8 cellular contexts compared by ENCODE assay signal in genomic region chr2:101253713-101254085, GRCh38. TPM values are rescaled to one million over a fixed set of nuclear protein-coding genes. Genes with fewer than 3 reads are reported as not detected.
DNase-seq lines count a peak whose midpoint lies in the region; ATAC-seq and TF ChIP-seq lines count a peak whose summit lies in the region.

No MANE protein-coding gene starts in this region.

- H2AFZ ChIP-seq in MM.1S (ENCODE audit: low read length) = peak overlapping the region; percentile 77

- peak overlapping the region; percentile 96 for H3K4me3 Mint-ChIP-seq in CD14-positive monocyte
- peak overlapping the region; percentile 91 for H3K4me3 Mint-ChIP-seq in nephron progenitor cell

- intact Hi-C loops in CD14-positive monocyte (cut with micrococcal nuclease) (loop anchor here (2.0 to 10.0 kb wide), 3 partner anchors 54 to 251 kb away; partner anchors contain the start of genes RNF149 (in 2 of the 2), RPL31 (in 1 of the 2) and TBC1D8 (in 1 of the 2)), posterior cingulate gyrus (cut with DNase I) (loop anchor here (5.0 kb wide), 1 partner anchor 54 kb away; the partner anchor contains the start of gene RNF149)

- no peaks in the 10 kb centered on the region for H3K9me2 ChIP-seq in MM.1S (replicated peaks; ENCODE audit: insufficient read depth, low read length)

- ATAC-seq in HG03432 (IDR thresholded peaks at IDR 0.05; ENCODE audit: unreplicated experiment) (no peak), GM19455 (IDR thresholded peaks at IDR 0.05; ENCODE audit: unreplicated experiment) (no peak), HG02852 (IDR thresholded peaks at IDR 0.05; ENCODE audit: unreplicated experiment) (no peak)

- H4K20me1 ChIP-seq in MM.1S (ENCODE audit: insufficient read depth, low read length) = no peaks in the 10 kb centered on the region

- H3K4me1 Mint-ChIP-seq in CD14-positive monocyte = peaks cover 44% of the 10 kb centered on the region
- H3K4me1 Mint-ChIP-seq in nephron progenitor cell = peaks cover 43% of the 10 kb centered on the region

- H3K4me1 ChIP-seq in MM.1S (ENCODE audit: low read length) = peaks cover 9% of the 10 kb centered on the region
- H3K4me1 ChIP-seq in ectodermal cell (ENCODE audit: control insufficient read depth, insufficient read depth, low read length) = peaks cover 9% of the 10 kb centered on the region

- H3K27me3 ChIP-seq in MM.1S (replicated peaks; ENCODE audit: insufficient read depth, low read length) (no peaks in the 10 kb centered on the region), ectodermal cell (ENCODE audit: control insufficient read depth, insufficient read depth, low read length, poor library complexity, severe bottlenecking) (no peaks in the 10 kb centered on the region)

- H3K27ac ChIP-seq in MM.1S (ENCODE audit: low read length) (peak overlapping the region; percentile 88; the same call in 1 of the 2 replicates), ectodermal cell (ENCODE audit: insufficient read depth, low read depth, low read length, poor library complexity, severe bottlenecking) (no peak overlapping the region)

- H3F3A ChIP-seq in MM.1S (ENCODE audit: insufficient read depth, low read length) = peaks cover 17% of the 10 kb centered on the region

- peaks cover 48% of the 10 kb centered on the region for H3K79me2 ChIP-seq in MM.1S (ENCODE audit: low read length)

- H3K27ac Mint-ChIP-seq in CD14-positive monocyte (peak overlapping the region in 6 of 7 donors; percentile 72 to 94 (median 86)), nephron progenitor cell (peak overlapping the region; percentile 76)

- peaks cover 0 to 3% (median under 1%) of the 10 kb centered on the region in 7 donors for H3K9me3 Mint-ChIP-seq in CD14-positive monocyte
- peaks cover 12% of the 10 kb centered on the region for H3K9me3 Mint-ChIP-seq in nephron progenitor cell

- no peaks in the 10 kb centered on the region for H3K36me3 ChIP-seq in MM.1S (replicated peaks; ENCODE audit: insufficient read depth, low read length)
- H3K36me3 ChIP-seq in ectodermal cell (ENCODE audit: control insufficient read depth, insufficient read depth, low read length) = peaks cover 3% of the 10 kb centered on the region

- H3K36me3 Mint-ChIP-seq in CD14-positive monocyte = peaks cover 10 to 18% of the 10 kb centered on the region in 2 donors
- peaks cover 37% of the 10 kb centered on the region for H3K36me3 Mint-ChIP-seq in nephron progenitor cell (ENCODE audit: low read depth)

- H3K9ac ChIP-seq in MM.1S (ENCODE audit: low read length) = peak overlapping the region; percentile 96

- H3K4me3 ChIP-seq in MM.1S (ENCODE audit: low read length) = peak overlapping the region; percentile 93
- H3K4me3 ChIP-seq in ectodermal cell (ENCODE audit: insufficient read depth, low read depth, low read length) = peak overlapping the region; percentile 95

- H3K27me3 Mint-ChIP-seq in CD14-positive monocyte (ENCODE audit: low read depth in 3 of 3) = no peaks in the 10 kb centered on the region
- H3K27me3 Mint-ChIP-seq in nephron progenitor cell (ENCODE audit: low read depth, poor library complexity) = peaks cover 3% of the 10 kb centered on the region

- H3K9me3 ChIP-seq in MM.1S (replicated peaks; ENCODE audit: insufficient read depth, low read length) = no peaks in the 10 kb centered on the region
- H3K9me3 ChIP-seq in ectodermal cell (ENCODE audit: control insufficient read depth, low read length) = no peaks in the 10 kb centered on the region

- 41 to 46% methylated on average over 11 of the region's 11 CpGs for WGBS in ectodermal cell, 2 experiments

- no peak for TF ChIP-seq CTCF in CD14-positive monocyte (IDR thresholded peaks at IDR 0.05)
- TF ChIP-seq CTCF in MM.1S (IDR thresholded peaks at IDR 0.05; ENCODE audit: low read length) = no peak
- no peak for TF ChIP-seq CTCF in nephron progenitor cell (IDR thresholded peaks at IDR 0.05)

- DNase-seq in CD14-positive monocyte (ENCODE audit: low spot score) (no peak), MM.1S (peak; percentile 14), nephron progenitor cell (no peak), posterior cingulate gyrus (no peak)

- H3K4me2 ChIP-seq in MM.1S (ENCODE audit: low read depth, low read length) = peak overlapping the region; percentile 93

RNA-seq across cellular contexts. Expression of gene CNOT11, which starts 1.0 kb away (rescaled TPM):
- 10 to 100 TPM; 38.4 to 39.0 TPM for polyA plus RNA-seq in CD14-positive monocyte
- 53.0 TPM for polyA plus RNA-seq in ectodermal cell (2013, experiment 1 of 4)
- 50.3 TPM for polyA plus RNA-seq in ectodermal cell (2013, experiment 2 of 4)
- 45.1 TPM for polyA plus RNA-seq in ectodermal cell (2013, experiment 3 of 4)
- polyA plus RNA-seq in ectodermal cell (2013, experiment 4 of 4) = 47.3 TPM

RNA-seq across cellular contexts. Expression of gene RNF149, which starts 54.8 kb away (rescaled TPM):
- polyA plus RNA-seq in CD14-positive monocyte = 100 to 1,000 TPM; 112 to 141 TPM
- 23.9 TPM for polyA plus RNA-seq in ectodermal cell (2013, experiment 1 of 4)
- polyA plus RNA-seq in ectodermal cell (2013, experiment 2 of 4) = 26.6 TPM
- 28.2 TPM for polyA plus RNA-seq in ectodermal cell (2013, experiment 3 of 4)
- 24.9 TPM for polyA plus RNA-seq in ectodermal cell (2013, experiment 4 of 4)
